15 cellular contexts compared by ENCODE assay signal in the genomic region with DNA sequence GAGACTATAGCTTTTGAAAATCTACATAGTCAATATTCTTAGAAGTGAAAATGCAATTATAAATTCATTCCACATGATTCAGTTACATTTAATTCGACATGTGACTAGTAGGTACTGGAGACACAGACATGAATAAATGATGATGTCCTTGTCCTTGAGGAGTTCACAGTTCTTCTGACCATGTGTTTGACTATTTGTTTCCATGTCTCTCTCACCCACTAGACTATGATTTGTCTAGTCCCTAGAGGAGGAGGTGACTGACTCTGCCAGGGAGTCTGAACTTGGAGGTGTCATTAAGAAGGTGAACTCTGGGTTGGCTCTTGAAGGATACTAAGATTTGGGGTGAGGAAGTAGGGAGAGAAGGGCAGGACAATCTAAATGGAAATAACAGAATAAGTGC.
"Had no signal": no experiment of that assay in that cellular context is flagged by ENCODE, and none has a peak within 500 bp of the region (broad histone marks: within the 10 kb centered on the region; RNA-seq: fewer than 3 reads in every experiment).

No MANE protein-coding gene starts in this region.

- H3K27me3 Mint-ChIP-seq: stimulated activated naive CD8-positive, alpha-beta T cell treated with anti-CD3 and anti-CD28 coated beads, Interleukin-15, amount 100 ng/mL, for 72 hours had no signal

- H3K9me3 Mint-ChIP-seq: activated T-helper 1 cell treated with anti-CD3 and anti-CD28 coated beads, Interleukin-12 subunit alpha, Interleukin-12 subunit beta, Interleukin-2, Interleukin-4 antibody, amounts not matched to agents 30 ng/mL and 10 ng/mL and 1 ng/mL, durations not matched to agents 14 hours and 24 hours and 36 hours; immature natural killer cell; memory B cell; natural killer cell treated with Interleukin-12 subunit alpha and Interleukin-12 subunit beta and Interleukin-15 and Interleukin-18, amount 100 ng/mL, for 72 hours; stimulated activated naive CD8-positive, alpha-beta T cell treated with anti-CD3 and anti-CD28 coated beads, Interleukin-15, amount 100 ng/mL, for 72 hours had no signal

- FAIRE-seq: urothelium cell line had no signal

- H3K4me1 Mint-ChIP-seq: immature natural killer cell; memory B cell; stimulated activated naive CD8-positive, alpha-beta T cell treated with anti-CD3 and anti-CD28 coated beads, Interleukin-15, amount 100 ng/mL, for 72 hours had no signal

- ATAC-seq: activated CD8-positive, alpha-beta T cell treated with anti-CD3 and anti-CD28 coated beads, Interleukin-2, amount 10 ng/mL, durations not matched to agents 7 days and 5 days; natural killer cell treated with Interleukin-12 subunit alpha and Interleukin-12 subunit beta and Interleukin-15 and Interleukin-18, amount 100 ng/mL, for 72 hours; stimulated activated naive CD8-positive, alpha-beta T cell treated with anti-CD3 and anti-CD28 coated beads, Interleukin-15, amount 100 ng/mL, for 72 hours had no signal

- DNase-seq: activated CD4-positive, alpha-beta T cell treated with anti-CD3 and anti-CD28 coated beads for 4 hours; activated CD8-positive, alpha-beta T cell treated with anti-CD3 and anti-CD28 coated beads, Interleukin-2, amount 10 ng/mL, durations not matched to agents 7 days and 5 days; activated naive CD4-positive, alpha-beta T cell treated with Interleukin-2 at 50 U/mL for 16 hours; central memory CD4-positive, alpha-beta T cell; cortex of kidney; immature natural killer cell; nucleus accumbens; stimulated activated CD4-positive, alpha-beta T cell treated with anti-CD3 and anti-CD28 coated beads, Interleukin-2, amount 100 ng/mL, for 48 hours; stimulated activated CD8-positive, alpha-beta memory T cell treated with anti-CD3 and anti-CD28 coated beads, Interleukin-4, amount 100 ng/mL, for 48 hours; stimulated activated naive CD8-positive, alpha-beta T cell treated with anti-CD3 and anti-CD28 coated beads, Interleukin-15, amount 100 ng/mL, for 72 hours had no signal

- H3K4me3 ChIP-seq: prostate gland had no signal

- H3K4me3 Mint-ChIP-seq: activated CD8-positive, alpha-beta T cell treated with anti-CD3 and anti-CD28 coated beads, Interleukin-2, amount 10 ng/mL, durations not matched to agents 7 days and 5 days; activated T-helper 1 cell treated with anti-CD3 and anti-CD28 coated beads, Interleukin-12 subunit alpha, Interleukin-12 subunit beta, Interleukin-2, Interleukin-4 antibody, amounts not matched to agents 30 ng/mL and 10 ng/mL and 1 ng/mL, durations not matched to agents 14 hours and 24 hours and 36 hours; immature natural killer cell; memory B cell; natural killer cell treated with Interleukin-12 subunit alpha and Interleukin-12 subunit beta and Interleukin-15 and Interleukin-18, amount 100 ng/mL, for 72 hours; stimulated activated naive CD8-positive, alpha-beta T cell treated with anti-CD3 and anti-CD28 coated beads, Interleukin-15, amount 100 ng/mL, for 72 hours had no signal

- H3K36me3 ChIP-seq: prostate gland had no signal

- H3K27ac Mint-ChIP-seq: activated CD8-positive, alpha-beta T cell treated with anti-CD3 and anti-CD28 coated beads, Interleukin-2, amount 10 ng/mL, durations not matched to agents 7 days and 5 days; activated T-helper 1 cell treated with anti-CD3 and anti-CD28 coated beads, Interleukin-12 subunit alpha, Interleukin-12 subunit beta, Interleukin-2, Interleukin-4 antibody, amounts not matched to agents 30 ng/mL and 10 ng/mL and 1 ng/mL, durations not matched to agents 14 hours and 24 hours and 36 hours; immature natural killer cell; memory B cell; natural killer cell treated with Interleukin-12 subunit alpha and Interleukin-12 subunit beta and Interleukin-15 and Interleukin-18, amount 100 ng/mL, for 72 hours; stimulated activated naive CD8-positive, alpha-beta T cell treated with anti-CD3 and anti-CD28 coated beads, Interleukin-15, amount 100 ng/mL, for 72 hours had no signal

- H3K36me3 Mint-ChIP-seq: natural killer cell treated with Interleukin-12 subunit alpha and Interleukin-12 subunit beta and Interleukin-15 and Interleukin-18, amount 100 ng/mL, for 72 hours had no signal

- H3K4me1 ChIP-seq: prostate gland had no signal

- H3K27ac ChIP-seq: prostate gland had no signal

- H3K9me3 ChIP-seq: prostate gland had no signal
